ENCODE assay signal across 20 cellular contexts in genomic region chr17:16972346-16972745, GRCh38. TPM values are rescaled to one million over a fixed set of nuclear protein-coding genes. Genes with fewer than 3 reads are reported as not detected.
"Had no signal": no experiment of that assay in that cellular context is flagged by ENCODE, and none has a peak within 500 bp of the region (broad histone marks: within the 10 kb centered on the region; RNA-seq: fewer than 3 reads in every experiment).

No MANE protein-coding gene starts in this region.

- DNase-seq: activated CD4-positive, alpha-beta T cell treated with anti-CD3 and anti-CD28 coated beads, Interleukin-2, amount 10 ng/mL, durations not matched to agents 7 days and 5 days; activated CD4-positive, CD25-positive, alpha-beta regulatory T cell; activated effector memory CD4-positive, alpha-beta T cell treated with Interleukin-2 at 50 U/mL for 16 hours; activated T-cell treated with anti-CD3 and anti-CD28 coated beads, Interleukin-2, amount 50 U/mL, for 1 hour; amygdala; effector memory CD8-positive, alpha-beta T cell; erythroblast; left cardiac atrium; naive thymus-derived CD8-positive, alpha-beta T cell; stimulated activated CD4-positive, alpha-beta T cell treated with anti-CD3 and anti-CD28 coated beads, Interleukin-12 subunit alpha, Interleukin-12 subunit beta, amount 100 ng/mL, for 4 hours; stimulated activated naive CD8-positive, alpha-beta T cell treated with anti-CD3 and anti-CD28 coated beads, Interleukin-15, amount 100 ng/mL, for 72 hours had no signal

- H3K27ac ChIP-seq: neutrophil, psoas muscle, thoracic aorta had no signal

- H3K9me3 Mint-ChIP-seq: activated CD4-positive, alpha-beta T cell treated with anti-CD3 and anti-CD28 coated beads, Interleukin-2, amount 10 ng/mL, durations not matched to agents 7 days and 5 days; effector memory CD8-positive, alpha-beta T cell; naive thymus-derived CD8-positive, alpha-beta T cell; stimulated activated naive CD8-positive, alpha-beta T cell treated with anti-CD3 and anti-CD28 coated beads, Interleukin-15, amount 100 ng/mL, for 72 hours; T-helper 1 cell treated with Interleukin-12 subunit alpha and Interleukin-12 subunit beta and Interleukin-4 antibody, amounts not matched to agents 30 μg/mL and 1 μg/mL, for 36 hours had no signal

- H3K36me3 ChIP-seq: neutrophil, thoracic aorta had no signal

- H3K4me3 ChIP-seq: psoas muscle, thoracic aorta had no signal

- H3K36me3 Mint-ChIP-seq: activated naive CD8-positive, alpha-beta T cell; brain; naive thymus-derived CD8-positive, alpha-beta T cell had no signal

- H3K4me3 Mint-ChIP-seq: activated CD4-positive, alpha-beta T cell treated with anti-CD3 and anti-CD28 coated beads, Interleukin-2, amount 10 ng/mL, durations not matched to agents 7 days and 5 days; activated naive CD8-positive, alpha-beta T cell; brain; effector memory CD8-positive, alpha-beta T cell; stimulated activated naive CD8-positive, alpha-beta T cell treated with anti-CD3 and anti-CD28 coated beads, Interleukin-15, amount 100 ng/mL, for 72 hours; T-helper 1 cell treated with Interleukin-12 subunit alpha and Interleukin-12 subunit beta and Interleukin-4 antibody, amounts not matched to agents 30 μg/mL and 1 μg/mL, for 36 hours had no signal

- H3K27ac Mint-ChIP-seq: activated CD4-positive, alpha-beta T cell treated with anti-CD3 and anti-CD28 coated beads, Interleukin-2, amount 10 ng/mL, durations not matched to agents 7 days and 5 days; activated naive CD8-positive, alpha-beta T cell; brain; T-helper 1 cell treated with Interleukin-12 subunit alpha and Interleukin-12 subunit beta and Interleukin-4 antibody, amounts not matched to agents 30 μg/mL and 1 μg/mL, for 36 hours had no signal

- H3K9me3 ChIP-seq: neutrophil, psoas muscle, thoracic aorta had no signal

- ATAC-seq: effector memory CD8-positive, alpha-beta T cell; left cardiac atrium; naive thymus-derived CD8-positive, alpha-beta T cell; psoas muscle; sciatic nerve; stimulated activated naive CD8-positive, alpha-beta T cell treated with anti-CD3 and anti-CD28 coated beads, Interleukin-15, amount 100 ng/mL, for 72 hours had no signal

- H3K4me1 ChIP-seq: psoas muscle had no signal

- H3K27me3 Mint-ChIP-seq: activated naive CD8-positive, alpha-beta T cell had no signal

RNA-seq across cellular contexts. Expression of gene TNFRSF13B, which starts 0.4 kb away (rescaled TPM):
- total RNA-seq: activated CD4-positive, alpha-beta T cell treated with anti-CD3 and anti-CD28 coated beads, Interleukin-2, amount 10 ng/mL, durations not matched to agents 7 days and 5 days; activated CD8-positive, alpha-beta memory T cell treated with anti-CD3 and anti-CD28 coated beads for 36 hours; left cardiac atrium; lung microvascular endothelial cell; psoas muscle; sciatic nerve; thoracic aorta had no signal
